Comparison of ENCODE assay signal across 9 cellular contexts in genomic region chr12:14272954-14273910, GRCh38.
A peak's percentile ranks its signal among the peaks of the same experiment; 100 is the strongest.
DNase-seq lines count a peak whose midpoint lies in the region; ATAC-seq and TF ChIP-seq lines count a peak whose summit lies in the region.
"Had no signal": no experiment of that assay in that cellular context is flagged by ENCODE, and none has a peak within 500 bp of the region (broad histone marks: within the 10 kb centered on the region; RNA-seq: fewer than 3 reads in every experiment).

No MANE protein-coding gene starts in this region.

- peaks cover 28 to 53% of the 10 kb centered on the region in 2 donors for H3K4me1 Mint-ChIP-seq in stimulated activated naive B cell treated with anti-CD40 and anti-IgM and Interleukin-4, amounts not matched to agents 10 μg/mL and 1 μg/mL and 100 μg/mL, for 72 hours
- H3K4me1 Mint-ChIP-seq in activated CD8-positive, alpha-beta memory T cell treated with anti-CD3 and anti-CD28 coated beads, Interleukin-2, amount 10 ng/mL, durations not matched to agents 7 days and 5 days, result peaks cover 15% of the 10 kb centered on the region

- DNase-seq in NCI-H2171 treated with DMSO at 0.1 percent for 48 hours (lab: John Stamatoyannopoulos, UW), result peak; percentile 37
- DNase-seq in NCI-H2171 (lab: John Stamatoyannopoulos, UW), result no peak
- DNase-seq in NOMO-1 (lab: John Stamatoyannopoulos, UW; ENCODE audit: unreplicated experiment in 2 of 2), result peak; percentile 67 to 96
- DNase-seq in fibroblast of peridontal ligament (ENCODE audit: extremely low read depth), result peak; percentile 11
- no peak for DNase-seq in stimulated activated naive B cell treated with anti-CD40 and anti-IgM and Interleukin-4, amounts not matched to agents 10 μg/mL and 1 μg/mL and 100 μg/mL, for 72 hours
- no peak for DNase-seq in activated CD8-positive, alpha-beta memory T cell treated with anti-CD3 and anti-CD28 coated beads, Interleukin-2, amount 10 ng/mL, durations not matched to agents 7 days and 5 days
- DNase-seq in testis, result no peak
- DNase-seq: 8988T had no signal

- no peak for TF ChIP-seq CTCF in testis (IDR thresholded peaks at IDR 0.05)

- H3K4me1 ChIP-seq in testis, result no peaks in the 10 kb centered on the region

- no peaks in the 10 kb centered on the region for H3K9me3 ChIP-seq in testis

- CTCF ChIA-PET in activated CD8-positive, alpha-beta memory T cell treated with anti-CD3 and anti-CD28 coated beads, Interleukin-2, amount 10 ng/mL, durations not matched to agents 7 days and 5 days (lab: Charles Lee), result interaction anchor here (1.0 to 3.0 kb wide), 5 partner anchors 11 to 86 kb away, joined by 3 to 14 read pairs (median 3); no protein-coding TSS in a partner anchor

- no peak overlapping the region for H3K4me3 ChIP-seq in testis

- H3K9me3 Mint-ChIP-seq in stimulated activated naive B cell treated with anti-CD40 and anti-IgM and Interleukin-4, amounts not matched to agents 10 μg/mL and 1 μg/mL and 100 μg/mL, for 72 hours, result peaks cover 35 to 41% of the 10 kb centered on the region in 2 donors
- H3K9me3 Mint-ChIP-seq in activated CD8-positive, alpha-beta memory T cell treated with anti-CD3 and anti-CD28 coated beads, Interleukin-2, amount 10 ng/mL, durations not matched to agents 7 days and 5 days (ENCODE audit: low read depth), result peaks cover 6% of the 10 kb centered on the region

- H3K27ac Mint-ChIP-seq in stimulated activated naive B cell treated with anti-CD40 and anti-IgM and Interleukin-4, amounts not matched to agents 10 μg/mL and 1 μg/mL and 100 μg/mL, for 72 hours, result peak overlapping the region; percentile 83
- no peak overlapping the region for H3K27ac Mint-ChIP-seq in activated CD8-positive, alpha-beta memory T cell treated with anti-CD3 and anti-CD28 coated beads, Interleukin-2, amount 10 ng/mL, durations not matched to agents 7 days and 5 days

- no peaks in the 10 kb centered on the region for H3K27me3 ChIP-seq in testis

- no peaks in the 10 kb centered on the region for H3K27me3 Mint-ChIP-seq in stimulated activated naive B cell treated with anti-CD40 and anti-IgM and Interleukin-4, amounts not matched to agents 10 μg/mL and 1 μg/mL and 100 μg/mL, for 72 hours
- no peaks in the 10 kb centered on the region for H3K27me3 Mint-ChIP-seq in activated CD8-positive, alpha-beta memory T cell treated with anti-CD3 and anti-CD28 coated beads, Interleukin-2, amount 10 ng/mL, durations not matched to agents 7 days and 5 days

- 71 to 73% methylated on average over 8 of the region's 8 CpGs for WGBS in testis, 2 donors

- H3K36me3 Mint-ChIP-seq in stimulated activated naive B cell treated with anti-CD40 and anti-IgM and Interleukin-4, amounts not matched to agents 10 μg/mL and 1 μg/mL and 100 μg/mL, for 72 hours, result peaks cover 46 to 67% of the 10 kb centered on the region in 2 donors
- peaks cover 4% of the 10 kb centered on the region for H3K36me3 Mint-ChIP-seq in activated CD8-positive, alpha-beta memory T cell treated with anti-CD3 and anti-CD28 coated beads, Interleukin-2, amount 10 ng/mL, durations not matched to agents 7 days and 5 days

- intact Hi-C loops in testis (cut with DNase I; ENCODE audit: low total_unique reads), result no loop called here

- peak; percentile 57 to 60 for ATAC-seq in stimulated activated naive B cell treated with anti-CD40 and anti-IgM and Interleukin-4, amounts not matched to agents 10 μg/mL and 1 μg/mL and 100 μg/mL, for 72 hours (replicated peaks)
- ATAC-seq in activated CD8-positive, alpha-beta memory T cell treated with anti-CD3 and anti-CD28 coated beads, Interleukin-2, amount 10 ng/mL, durations not matched to agents 7 days and 5 days, result no peak
- ATAC-seq in GM19467 (IDR thresholded peaks at IDR 0.05; ENCODE audit: unreplicated experiment), result no peak

- no peak overlapping the region for H3K27ac ChIP-seq in testis

- peak overlapping the region; percentile 26 to 41 for H3K4me3 Mint-ChIP-seq in stimulated activated naive B cell treated with anti-CD40 and anti-IgM and Interleukin-4, amounts not matched to agents 10 μg/mL and 1 μg/mL and 100 μg/mL, for 72 hours
- H3K4me3 Mint-ChIP-seq in activated CD8-positive, alpha-beta memory T cell treated with anti-CD3 and anti-CD28 coated beads, Interleukin-2, amount 10 ng/mL, durations not matched to agents 7 days and 5 days, result no peak overlapping the region

- H3K36me3 ChIP-seq in testis (ENCODE audit: low read depth, missing control alignments), result no peaks in the 10 kb centered on the region

- TF ChIP-seq POLR2A in testis (IDR thresholded peaks at IDR 0.05), result no peak

Comparison
In these comparisons a context has a peak if more than half of its experiments do, and no peak if none do; other contexts are left out.
1. DNase-seq: peak in NCI-H2171 treated with DMSO at 0.1 percent for 48 hours (single experiment), NOMO-1 (2 of 2) and fibroblast of peridontal ligament (single experiment); none in NCI-H2171 (single experiment), stimulated activated naive B cell treated with anti-CD40 and anti-IgM and Interleukin-4, amounts not matched to agents 10 μg/mL and 1 μg/mL and 100 μg/mL, for 72 hours (single experiment), activated CD8-positive, alpha-beta memory T cell treated with anti-CD3 and anti-CD28 coated beads, Interleukin-2, amount 10 ng/mL, durations not matched to agents 7 days and 5 days (single experiment) and testis (single experiment).
2. ATAC-seq: peak in stimulated activated naive B cell treated with anti-CD40 and anti-IgM and Interleukin-4, amounts not matched to agents 10 μg/mL and 1 μg/mL and 100 μg/mL, for 72 hours (2 of 2); none in activated CD8-positive, alpha-beta memory T cell treated with anti-CD3 and anti-CD28 coated beads, Interleukin-2, amount 10 ng/mL, durations not matched to agents 7 days and 5 days (single experiment) and GM19467 (single experiment).